ENCODE assay signal across 26 cellular contexts in the genomic region with DNA sequence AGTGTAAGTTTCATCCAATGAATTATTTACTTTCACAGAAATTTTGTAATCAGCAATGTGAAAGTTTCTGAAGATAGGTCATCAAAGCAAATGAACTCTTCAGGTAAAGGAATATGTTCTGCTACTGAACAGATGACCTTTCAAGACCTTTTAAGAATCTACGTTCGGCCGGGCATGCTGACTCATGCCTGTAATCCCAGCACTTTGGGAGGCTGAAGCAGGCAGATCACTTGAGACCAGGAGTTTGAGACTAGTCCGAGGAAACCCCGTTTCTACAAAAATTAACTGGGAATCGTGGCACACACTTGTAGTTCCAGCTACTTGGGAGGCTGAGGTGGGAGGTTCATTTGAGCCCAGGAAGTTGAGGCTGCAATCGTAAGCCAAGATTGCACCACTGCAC.
"Had no signal": no experiment of that assay in that cellular context is flagged by ENCODE, and none has a peak within 500 bp of the region (broad histone marks: within the 10 kb centered on the region; RNA-seq: fewer than 3 reads in every experiment).

No MANE protein-coding gene starts in this region.

- ATAC-seq: naive thymus-derived CD8-positive, alpha-beta T cell; natural killer cell treated with Interleukin-12 subunit alpha and Interleukin-12 subunit beta and Interleukin-15 and Interleukin-18, amount 100 ng/mL, for 72 hours; psoas muscle; right cardiac atrium; right lobe of liver; stimulated activated effector memory CD8-positive, alpha-beta T cell treated with anti-CD3 and anti-CD28 coated beads, Interleukin-12 subunit alpha, Interleukin-12 subunit beta, amount 100 ng/mL, for 72 hours; stimulated activated naive B cell treated with anti-CD40 and anti-IgM and Interleukin-4, amounts not matched to agents 10 μg/mL and 1 μg/mL and 100 μg/mL, for 72 hours; upper lobe of right lung had no signal

- DNase-seq: naive thymus-derived CD8-positive, alpha-beta T cell; nephron progenitor cell; nucleus accumbens; ovary; posterior cingulate gyrus; psoas muscle; right cardiac atrium; right lobe of liver; sigmoid colon; small intestine; stimulated activated CD4-positive, alpha-beta T cell treated with anti-CD3 and anti-CD28 coated beads, Interleukin-15, amount 100 ng/mL, for 24 hours; stimulated activated CD4-positive, alpha-beta T cell treated with anti-CD3 and anti-CD28 coated beads, Interleukin-2, amount 100 ng/mL, for 24 hours; stimulated activated CD4-positive, alpha-beta T cell treated with anti-CD3 and anti-CD28 coated beads, Interleukin-2, amount 100 ng/mL, for 48 hours; stimulated activated CD4-positive, alpha-beta T cell treated with anti-CD3 and anti-CD28 coated beads, Interleukin-4, amount 100 ng/mL, for 24 hours; stimulated activated naive B cell treated with anti-CD40 and anti-IgM and Interleukin-4, amounts not matched to agents 10 μg/mL and 1 μg/mL and 100 μg/mL, for 72 hours; stimulated activated naive CD4-positive, alpha-beta T cell treated with Interleukin-2 at 50 U/mL for 16 hours; stomach; tibial artery; transverse colon; upper lobe of right lung; uterus had no signal

- H3K4me1 ChIP-seq: parathyroid adenoma, psoas muscle, right lobe of liver, sigmoid colon, stomach, tibial artery, transverse colon, upper lobe of right lung, uterus had no signal

- FAIRE-seq: small intestine had no signal

- H3K4me3 ChIP-seq: ovary, psoas muscle, right lobe of liver, sigmoid colon, stomach, thoracic aorta, tibial artery, transverse colon, upper lobe of right lung, uterus had no signal

- H3K27ac ChIP-seq: neutrophil, ovary, parathyroid adenoma, psoas muscle, right lobe of liver, sigmoid colon, stomach, thoracic aorta, tibial artery, transverse colon, upper lobe of right lung, uterus had no signal

- H3K9me3 ChIP-seq: neutrophil, ovary, psoas muscle, right lobe of liver, sigmoid colon, stomach, thoracic aorta, tibial artery, transverse colon, upper lobe of right lung, uterus had no signal
